In genomic region chr6:3322366-3322890, GRCh38 we compare ENCODE assay signal across 21 cellular contexts.
DNase-seq lines count a peak whose midpoint lies in the region; ATAC-seq lines count a peak whose summit lies in the region.
"Had no signal": no experiment of that assay in that cellular context is flagged by ENCODE, and none has a peak within 500 bp of the region (broad histone marks: within the 10 kb centered on the region; RNA-seq: fewer than 3 reads in every experiment).

No MANE protein-coding gene starts in this region.

- H2AFZ ChIP-seq in neuronal stem cell (ENCODE audit: low read length), result no peak overlapping the region

- H3K14ac ChIP-seq in neuronal stem cell (ENCODE audit: low read length), result no peak overlapping the region

- H3K23ac ChIP-seq in neuronal stem cell (ENCODE audit: low read depth, low read length, poor library complexity), result no peak overlapping the region

- peaks cover 2 to 14% of the 10 kb centered on the region in 2 donors for H3K4me1 ChIP-seq in neuronal stem cell (ENCODE audit: control insufficient read depth in 2 of 2, insufficient read depth in 1 of 2, low read depth in 1 of 2, low read length in 2 of 2)
- H3K4me1 ChIP-seq: BE2C, Caco-2 had no signal

- no peak overlapping the region for H3K27ac ChIP-seq in neuronal stem cell (replicated peaks; ENCODE audit: low read length)

- H2BK12ac ChIP-seq in neuronal stem cell (ENCODE audit: low read length), result peak overlapping the region; percentile 80

- peak; percentile 49 for DNase-seq in NCI-H146 (lab: John Stamatoyannopoulos, UW)
- DNase-seq in NCI-H146 treated with DMSO at 0.1 percent for 48 hours (lab: John Stamatoyannopoulos, UW; ENCODE audit: unreplicated experiment), result no peak
- DNase-seq in COLO668 (lab: John Stamatoyannopoulos, UW; ENCODE audit: unreplicated experiment), result peak; percentile 19
- DNase-seq in NCI-H69 (lab: John Stamatoyannopoulos, UW), result peak; percentile 28
- DNase-seq in neuronal stem cell (ENCODE audit: low spot score), result no peak
- DNase-seq in NCI-H226, result no peak
- DNase-seq in NCI-H2029 (lab: John Stamatoyannopoulos, UW), result no peak
- DNase-seq: BE2C; Caco-2; CD4-positive, CD25-positive, alpha-beta regulatory T cell; GDM1; H7; HFFc6; NCI-H1105; NCI-H2029 treated with DMSO at 0.1 percent for 48 hours; NCI-H748 treated with DMSO at 0.1 percent for 48 hours; PC-3; SIG-M5; T-cell had no signal

- H3K18ac ChIP-seq in neuronal stem cell (ENCODE audit: low read length), result peak overlapping the region; percentile 29

- H3K4ac ChIP-seq in neuronal stem cell (ENCODE audit: low read length), result no peak overlapping the region

- no peak overlapping the region for H3K9ac ChIP-seq in neuronal stem cell (ENCODE audit: low read depth, low read length, poor library complexity)

- H3K36me3 ChIP-seq in neuronal stem cell (replicated peaks in 1 of 2; ENCODE audit: control insufficient read depth in 2 of 2, insufficient read depth in 2 of 2, low read length in 2 of 2), result no peaks in the 10 kb centered on the region
- H3K36me3 ChIP-seq: BE2C had no signal

- no peak overlapping the region for H2BK15ac ChIP-seq in neuronal stem cell (ENCODE audit: low read length)

- no peak overlapping the region for H2BK120ac ChIP-seq in neuronal stem cell (ENCODE audit: low read depth, low read length)

- H2BK5ac ChIP-seq in neuronal stem cell (ENCODE audit: low read length), result no peak overlapping the region

- no peak overlapping the region for H3K4me2 ChIP-seq in neuronal stem cell (ENCODE audit: insufficient read depth, low read length, poor library complexity, severe bottlenecking)

- H3K27me3 ChIP-seq in neuronal stem cell (ENCODE audit: control insufficient read depth in 3 of 3, insufficient read depth in 3 of 3, low read depth in 1 of 3, low read length in 3 of 3), result no peaks in the 10 kb centered on the region

- H3K79me1 ChIP-seq in neuronal stem cell (ENCODE audit: low read depth, low read length), result no peaks in the 10 kb centered on the region

- H2AK5ac ChIP-seq in neuronal stem cell (ENCODE audit: low read depth, low read length), result peak overlapping the region; percentile 10

- no peak for ATAC-seq in HG03460 (IDR thresholded peaks at IDR 0.05; ENCODE audit: unreplicated experiment)
- ATAC-seq: PC-3, SK-N-SH treated with all-trans-retinoic acid at 6 μM for 48 hours, T-cell had no signal

- H4K8ac ChIP-seq in neuronal stem cell (ENCODE audit: low read depth, low read length), result no peak overlapping the region

- H3K4me3 ChIP-seq in neuronal stem cell (ENCODE audit: low read length in 2 of 2), result no peak overlapping the region

- no peak overlapping the region for H4K91ac ChIP-seq in neuronal stem cell (ENCODE audit: low read depth, low read length, poor library complexity)

- WGBS in neuronal stem cell (ENCODE audit: extremely low coverage in 2 of 2, insufficient read length in 2 of 2, insufficient replicate concordance in 1 of 2), 2 donors, result no CpG with 5 or more reads among the region's 14 CpGs

- no peaks in the 10 kb centered on the region for H3K9me3 ChIP-seq in neuronal stem cell (replicated peaks in 1 of 2; ENCODE audit: control insufficient read depth in 2 of 2, insufficient read depth in 1 of 2, low read depth in 1 of 2, low read length in 2 of 2)
- H3K9me3 ChIP-seq: BE2C, Caco-2 had no signal

Comparison
In these comparisons a context has a peak if more than half of its experiments do, and no peak if none do; other contexts are left out.
1. DNase-seq: peak in NCI-H146 (single experiment), COLO668 (single experiment) and NCI-H69 (single experiment); none in NCI-H146 treated with DMSO at 0.1 percent for 48 hours (single experiment), neuronal stem cell (single experiment), NCI-H226 (single experiment) and NCI-H2029 (single experiment).